ENCODE assay signal across 1 cellular context in genomic region chr21:25872271-25872670, GRCh38.
TF ChIP-seq lines count a peak whose summit lies in the region.

No MANE protein-coding gene starts in this region.

TF ChIP-seq in GM23338, 12 proteins besides CTCF, POLR2A, EP300 and RAD21 (continued from another document):
- TF ChIP-seq ZNF462 (CRISPR knock-in tag; IDR thresholded peaks at IDR 0.05) = 0 out of 2 replicates have a peak, but pooled peaks have one; percentile 33
